Comparison of ENCODE assay signal across 1 cellular context in the genomic region with DNA sequence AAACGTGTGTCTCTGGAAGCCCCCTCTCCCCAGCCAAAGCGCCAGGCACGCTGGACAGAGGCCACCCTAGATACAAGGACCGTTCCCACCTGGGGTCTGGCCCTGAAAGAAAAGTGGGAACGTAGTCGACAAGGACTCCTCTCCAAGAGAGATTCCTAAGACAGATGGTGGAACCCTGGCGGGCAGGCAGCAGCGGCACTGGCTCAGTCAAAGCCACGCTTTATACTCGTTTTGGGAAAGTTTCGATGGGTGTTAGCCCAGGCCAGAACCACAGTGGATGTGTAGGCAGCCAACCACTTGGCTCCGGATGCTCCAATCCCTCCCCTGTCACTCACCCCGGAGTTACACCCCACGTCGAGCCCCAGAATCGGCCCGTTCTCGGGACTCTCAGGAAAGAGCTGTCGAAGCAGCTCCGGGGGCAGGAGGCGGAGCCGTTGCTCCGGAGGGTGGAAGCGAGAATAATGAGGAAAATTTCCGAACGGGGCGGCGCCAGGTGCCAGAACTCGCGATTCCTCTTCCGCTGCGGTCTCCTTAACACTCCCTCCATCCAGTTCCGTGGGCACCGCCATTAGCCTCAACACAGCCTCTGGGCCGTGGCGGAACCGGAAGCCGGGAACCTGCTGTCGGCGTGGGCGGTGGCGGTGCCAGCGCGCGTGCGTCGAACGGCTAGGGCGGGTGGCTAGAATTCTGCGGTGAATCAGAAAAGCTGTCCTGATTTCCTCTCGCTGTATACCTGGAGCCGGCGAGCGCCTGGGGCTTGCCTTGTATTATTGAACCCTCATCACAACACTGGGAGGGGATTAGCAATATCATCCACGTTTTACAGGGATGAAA.
TF ChIP-seq lines count a peak whose summit lies in the region.

Gene BCDIN3D (minus strand): TSS at position 588 of the 834 bp plus-strand sequence. CDS start 19 bp downstream, at position 569.

TF ChIP-seq in HepG2, 621 proteins besides CTCF, POLR2A, EP300 and RAD21 (continued from another document and continues in another):
- no peak for TF ChIP-seq MAZ (IDR thresholded peaks at IDR 0.05; ENCODE audit: borderline replicate concordance, low read depth, low read length)
- TF ChIP-seq MAZ (CRISPR knock-in tag; IDR thresholded peaks at IDR 0.05; ENCODE audit: low read depth), result peak; percentile 64
- 0 out of 2 replicates have a peak, but pooled peaks have one; percentile 66 for TF ChIP-seq HNRNPL (IDR thresholded peaks at IDR 0.05; ENCODE audit: low read depth, low read length)
- no peak for TF ChIP-seq MIER2 (CRISPR knock-in tag; IDR thresholded peaks at IDR 0.05)
- TF ChIP-seq ZNF850 (CRISPR knock-in tag; conservative IDR thresholded peaks at IDR 0.05), result no peak
- TF ChIP-seq ZNF563 (CRISPR knock-in tag; IDR thresholded peaks at IDR 0.05), result peak; percentile 57; the same call in 1 of the 2 replicates
- peak; percentile 49 for TF ChIP-seq FOXP4 (CRISPR knock-in tag; IDR thresholded peaks at IDR 0.05)
- peak; percentile 67 for TF ChIP-seq POGZ (CRISPR knock-in tag; IDR thresholded peaks at IDR 0.05)
- no peak for TF ChIP-seq ZNF83 (CRISPR knock-in tag; IDR thresholded peaks at IDR 0.05; ENCODE audit: borderline replicate concordance)
- no peak for TF ChIP-seq TOE1 (CRISPR knock-in tag; IDR thresholded peaks at IDR 0.05)
- TF ChIP-seq FOXO1 (CRISPR knock-in tag; IDR thresholded peaks at IDR 0.05), result no peak
- no peak for TF ChIP-seq PREB (CRISPR knock-in tag; IDR thresholded peaks at IDR 0.05)
- no peak for TF ChIP-seq ONECUT2 (CRISPR knock-in tag; IDR thresholded peaks at IDR 0.05)
- no peak for TF ChIP-seq ZNF576 (CRISPR knock-in tag; IDR thresholded peaks at IDR 0.05)
- TF ChIP-seq RBAK (CRISPR knock-in tag; IDR thresholded peaks at IDR 0.05), result no peak
- TF ChIP-seq, protein P1, sequence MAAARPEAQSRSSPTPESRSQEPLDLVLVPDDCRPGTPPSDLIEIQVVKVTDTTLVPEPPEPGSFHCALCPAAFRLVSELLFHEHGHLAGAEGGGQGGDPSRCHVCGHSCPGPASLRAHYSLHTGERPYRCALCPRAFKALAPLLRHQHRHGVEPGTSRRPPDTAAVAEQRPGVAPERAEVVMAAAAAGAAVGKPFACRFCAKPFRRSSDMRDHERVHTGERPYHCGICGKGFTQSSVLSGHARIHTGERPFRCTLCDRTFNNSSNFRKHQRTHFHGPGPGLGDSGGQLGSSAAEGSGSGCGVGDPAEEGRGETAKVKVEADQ (CRISPR knock-in tag; IDR thresholded peaks at IDR 0.05; ENCODE audit: borderline replicate concordance), result 0 out of 2 replicates have a peak, but pooled peaks have one; percentile 21
- peak; percentile 49 for TF ChIP-seq TBX2 (CRISPR knock-in tag; IDR thresholded peaks at IDR 0.05; ENCODE audit: borderline replicate concordance)
- TF ChIP-seq MED1 (CRISPR knock-in tag; IDR thresholded peaks at IDR 0.05), result peak; percentile 71
- no peak for TF ChIP-seq NR2F6 (IDR thresholded peaks at IDR 0.05)
- TF ChIP-seq NR2F6 (CRISPR knock-in tag; IDR thresholded peaks at IDR 0.05), result 0 out of 2 replicates have a peak, but pooled peaks have one; percentile 19
- TF ChIP-seq CREB3 (CRISPR knock-in tag; IDR thresholded peaks at IDR 0.05), result no peak
- TF ChIP-seq SKI (IDR thresholded peaks at IDR 0.05; ENCODE audit: partially characterized antibody), result no peak
- no peak for TF ChIP-seq ZBTB20 (CRISPR knock-in tag; IDR thresholded peaks at IDR 0.05; ENCODE audit: borderline replicate concordance, low read depth)
- TF ChIP-seq, protein P2, sequence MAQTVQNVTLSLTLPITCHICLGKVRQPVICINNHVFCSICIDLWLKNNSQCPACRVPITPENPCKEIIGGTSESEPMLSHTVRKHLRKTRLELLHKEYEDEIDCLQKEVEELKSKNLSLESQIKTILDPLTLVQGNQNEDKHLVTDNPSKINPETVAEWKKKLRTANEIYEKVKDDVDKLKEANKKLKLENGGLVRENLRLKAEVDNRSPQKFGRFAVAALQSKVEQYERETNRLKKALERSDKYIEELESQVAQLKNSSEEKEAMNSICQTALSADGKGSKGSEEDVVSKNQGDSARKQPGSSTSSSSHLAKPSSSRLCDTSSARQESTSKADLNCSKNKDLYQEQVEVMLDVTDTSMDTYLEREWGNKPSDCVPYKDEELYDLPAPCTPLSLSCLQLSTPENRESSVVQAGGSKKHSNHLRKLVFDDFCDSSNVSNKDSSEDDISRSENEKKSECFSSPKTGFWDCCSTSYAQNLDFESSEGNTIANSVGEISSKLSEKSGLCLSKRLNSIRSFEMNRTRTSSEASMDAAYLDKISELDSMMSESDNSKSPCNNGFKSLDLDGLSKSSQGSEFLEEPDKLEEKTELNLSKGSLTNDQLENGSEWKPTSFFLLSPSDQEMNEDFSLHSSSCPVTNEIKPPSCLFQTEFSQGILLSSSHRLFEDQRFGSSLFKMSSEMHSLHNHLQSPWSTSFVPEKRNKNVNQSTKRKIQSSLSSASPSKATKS (CRISPR knock-in tag; IDR thresholded peaks at IDR 0.05), result 0 out of 2 replicates have a peak, but pooled peaks have one; percentile 31
- peak; percentile 32 for TF ChIP-seq RXRA (CRISPR knock-in tag; IDR thresholded peaks at IDR 0.05)
- no peak for TF ChIP-seq ZNF326 (CRISPR knock-in tag; IDR thresholded peaks at IDR 0.05; ENCODE audit: borderline replicate concordance)
- no peak for TF ChIP-seq CENPX (CRISPR knock-in tag; IDR thresholded peaks at IDR 0.05)
- peak; percentile 88 for TF ChIP-seq TFDP2 (CRISPR knock-in tag; IDR thresholded peaks at IDR 0.05)
- TF ChIP-seq HOMEZ (CRISPR knock-in tag; IDR thresholded peaks at IDR 0.05; ENCODE audit: low read depth), result no peak
- TF ChIP-seq, protein P3, sequence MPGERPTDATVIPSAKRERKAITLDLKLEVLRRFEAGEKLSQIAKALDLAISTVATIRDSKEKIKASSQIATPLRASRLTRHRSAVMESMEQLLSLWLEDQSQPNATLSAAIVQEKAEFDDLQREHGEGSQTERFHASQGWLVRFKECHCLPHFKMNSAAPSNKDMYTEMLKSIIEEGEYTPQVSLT (CRISPR knock-in tag; IDR thresholded peaks at IDR 0.05; ENCODE audit: borderline replicate concordance, low read depth), result no peak; the same call in 1 of the 2 replicates
- TF ChIP-seq NFATC3 (CRISPR knock-in tag; IDR thresholded peaks at IDR 0.05), result 0 out of 2 replicates have a peak, but pooled peaks have one; percentile 74
- no peak for TF ChIP-seq NR2F1 (CRISPR knock-in tag; IDR thresholded peaks at IDR 0.05)
- 0 out of 2 replicates have a peak, but pooled peaks have one; percentile 75 for TF ChIP-seq ISX (CRISPR knock-in tag; conservative IDR thresholded peaks at IDR 0.05)
- no peak; the same call in 1 of the 2 replicates for TF ChIP-seq ZNF839 (CRISPR knock-in tag; IDR thresholded peaks at IDR 0.05; ENCODE audit: borderline replicate concordance)
- 0 out of 2 replicates have a peak, but pooled peaks have one; percentile 45 for TF ChIP-seq ZBTB14 (CRISPR knock-in tag; IDR thresholded peaks at IDR 0.05)
- TF ChIP-seq ZFP62 (CRISPR knock-in tag; IDR thresholded peaks at IDR 0.05), result no peak
- peak; percentile 84; the same call in 1 of the 2 replicates for TF ChIP-seq EED (CRISPR knock-in tag; IDR thresholded peaks at IDR 0.05)
- TF ChIP-seq GTF2F1 (IDR thresholded peaks at IDR 0.05; ENCODE audit: low read length), result no peak
- TF ChIP-seq TAF15 (IDR thresholded peaks at IDR 0.05; ENCODE audit: low read depth, low read length, poor library complexity, severe bottlenecking), result peak; percentile 49
- peak; percentile 91 for TF ChIP-seq KDM2A (CRISPR knock-in tag; IDR thresholded peaks at IDR 0.05; ENCODE audit: borderline replicate concordance, low read depth)
- peak; percentile 43 for TF ChIP-seq ZMYM4 (CRISPR knock-in tag; IDR thresholded peaks at IDR 0.05)
- no peak for TF ChIP-seq PHF5A (CRISPR knock-in tag; IDR thresholded peaks at IDR 0.05; ENCODE audit: low read depth, unreplicated experiment)
- no peak for TF ChIP-seq MAFK (conservative IDR thresholded peaks at IDR 0.05 in 1 of 2, IDR thresholded peaks at IDR 0.05 in 1 of 2; ENCODE audit: low read length in 2 of 2)
- TF ChIP-seq ZBTB1 (CRISPR knock-in tag; IDR thresholded peaks at IDR 0.05; ENCODE audit: borderline replicate concordance), result no peak
- TF ChIP-seq GATA4 (IDR thresholded peaks at IDR 0.05; ENCODE audit: borderline replicate concordance, low read depth), result no peak
- TF ChIP-seq ZNF574 (CRISPR knock-in tag; IDR thresholded peaks at IDR 0.05), result peak; percentile 88
- peak; percentile 31; the same call in 1 of the 2 replicates for TF ChIP-seq HDAC1 (CRISPR knock-in tag; IDR thresholded peaks at IDR 0.05)
- TF ChIP-seq ISL2 (CRISPR knock-in tag; IDR thresholded peaks at IDR 0.05), result peak; percentile 39; the same call in 1 of the 2 replicates
- TF ChIP-seq REPIN1 (CRISPR knock-in tag; IDR thresholded peaks at IDR 0.05; ENCODE audit: borderline replicate concordance, low read depth), result no peak; the same call in 1 of the 2 replicates
